Comparison of ENCODE assay signal across 6 cellular contexts in genomic region chr19:12913871-12914690, GRCh38. TPM values are rescaled to one million over a fixed set of nuclear protein-coding genes. Genes with fewer than 3 reads are reported as not detected.
DNase-seq lines count a peak whose midpoint lies in the region; ATAC-seq, FAIRE-seq and TF ChIP-seq lines count a peak whose summit lies in the region.

No MANE protein-coding gene starts in this region.

- H3K79me2 ChIP-seq in GM12878 (ENCODE audit: control insufficient read depth, insufficient read depth, low read length) (no peaks in the 10 kb centered on the region), Karpas-422 (ENCODE audit: low read length) (no peaks in the 10 kb centered on the region)

- peak; percentile 23 for FAIRE-seq in GM12878 (lab: Jason Lieb, UNC)

- no peak for TF ChIP-seq CTCF in GM12878 (IDR thresholded peaks at IDR 0.05 in 2 of 3, conservative IDR thresholded peaks at IDR 0.05 in 1 of 3; ENCODE audit: control insufficient read depth in 2 of 3, extremely low read depth in 1 of 3, insufficient read depth in 1 of 3, low read depth in 3 of 3, low read length in 3 of 3)

- peak; percentile 47 for DNase-seq in stimulated activated CD4-positive, alpha-beta T cell treated with anti-CD3 and anti-CD28 coated beads, Interleukin-15, amount 100 ng/mL, for 24 hours
- no peak for DNase-seq in stimulated activated CD4-positive, alpha-beta T cell treated with anti-CD3 and anti-CD28 coated beads, Interleukin-2, amount 100 ng/mL, for 48 hours
- DNase-seq in GM12878 (ENCODE audit: low read depth, low spot score) (no peak), NCI-H2227 treated with DMSO at 0.1 percent for 48 hours (lab: John Stamatoyannopoulos, UW) (no peak), Karpas-422 (no peak)

- in situ Hi-C loops in GM12878 (cut with MboI) = no loop called here

- peak; percentile 64; the same call in 2 of the 3 replicates for ATAC-seq in GM12878

- POLR2A ChIA-PET in GM12878 (lab: Charles Lee) = interaction anchor here (1.0 to 2.4 kb wide), 3 partner anchors 12 to 47 kb away, joined by 4 to 8 read pairs (median 6); partner anchors contain the start of gene FARSA

- H3K4me1 ChIP-seq in GM12878 (ENCODE audit: control insufficient read depth, insufficient read depth, low read length) (peaks cover 10% of the 10 kb centered on the region), skeletal muscle satellite cell (ENCODE audit: control insufficient read depth, insufficient read depth, low read length) (peaks cover 18% of the 10 kb centered on the region), Karpas-422 (ENCODE audit: low read length) (peaks cover 4% of the 10 kb centered on the region)

- H4K20me1 ChIP-seq in GM12878 (ENCODE audit: control insufficient read depth, insufficient read depth) (no peaks in the 10 kb centered on the region), Karpas-422 (ENCODE audit: insufficient read depth, low read depth, low read length) (no peaks in the 10 kb centered on the region)

- intact Hi-C loops in GM12878 (cut with micrococcal nuclease; ENCODE audit: unreplicated experiment) = no loop called here

- no peak overlapping the region for H3K4me2 ChIP-seq in GM12878 (ENCODE audit: control insufficient read depth, insufficient read depth)
- peak overlapping the region; percentile 22 for H3K4me2 ChIP-seq in skeletal muscle satellite cell (ENCODE audit: low read length)
- H3K4me2 ChIP-seq in Karpas-422 (ENCODE audit: low read depth, low read length, poor library complexity, severe bottlenecking) = no peak overlapping the region

- H2AFZ ChIP-seq in GM12878 (ENCODE audit: control insufficient read depth, low read depth, low read length) (peak overlapping the region; percentile 40), Karpas-422 (ENCODE audit: low read length) (no peak overlapping the region)

- CTCF ChIA-PET in GM12878 (lab: Yijun Ruan, JAX) = interaction anchor here (1.5 to 4.8 kb wide), 4 partner anchors 13 to 180 kb away, joined by 3 to 23 read pairs (median 10); no protein-coding TSS in a partner anchor

- no peaks in the 10 kb centered on the region for H3K36me3 ChIP-seq in GM12878 (ENCODE audit: control insufficient read depth in 2 of 2, insufficient read depth in 2 of 2, low read length in 1 of 2)
- H3K36me3 ChIP-seq in skeletal muscle satellite cell (ENCODE audit: insufficient read depth, low read length) = no peaks in the 10 kb centered on the region
- no peaks in the 10 kb centered on the region for H3K36me3 ChIP-seq in Karpas-422 (ENCODE audit: insufficient read depth, low read length)

- WGBS in GM12878 (ENCODE audit: insufficient coverage, insufficient replicate concordance, low lambda C conversion rate, missing lambda C conversion rate) = 21% methylated on average over 12 of the region's 12 CpGs

- no peaks in the 10 kb centered on the region; the same call in 2 of the 3 replicates for H3K9me3 ChIP-seq in GM12878 (replicated peaks; ENCODE audit: control insufficient read depth, insufficient read depth, low read length)
- no peaks in the 10 kb centered on the region for H3K9me3 ChIP-seq in skeletal muscle satellite cell (replicated peaks; ENCODE audit: low read length)
- no peaks in the 10 kb centered on the region for H3K9me3 ChIP-seq in Karpas-422 (ENCODE audit: low read length)

- H3K9ac ChIP-seq in GM12878 (ENCODE audit: control insufficient read depth, insufficient read depth, low read length) = no peak overlapping the region
- no peak overlapping the region for H3K9ac ChIP-seq in skeletal muscle satellite cell (ENCODE audit: low read depth, low read length)
- no peak overlapping the region for H3K9ac ChIP-seq in Karpas-422 (ENCODE audit: low read length)

- RAD21 ChIA-PET in GM12878 (lab: Charles Lee; ENCODE audit: unreplicated experiment) = interaction anchor here (0.6 kb wide), 1 partner anchor 14 kb away, joined by 4 read pairs; no protein-coding TSS in a partner anchor

- H3K4me3 ChIP-seq in GM12878 (no peak overlapping the region), skeletal muscle satellite cell (ENCODE audit: low read length) (no peak overlapping the region), Karpas-422 (ENCODE audit: low read length) (no peak overlapping the region)

- no peaks in the 10 kb centered on the region for H3K9me2 ChIP-seq in Karpas-422 (replicated peaks; ENCODE audit: insufficient read depth, low read length)

- SMC1A ChIA-PET in GM12878 (lab: Charles Lee; ENCODE audit: uncharacterized antibody, unreplicated experiment) = interaction anchor here (0.9 to 1.8 kb wide), 2 partner anchors 15 to 25 kb away, joined by 5 read pairs; no protein-coding TSS in a partner anchor

- TF ChIP-seq RAD21 in GM12878 (IDR thresholded peaks at IDR 0.05; ENCODE audit: insufficient read depth, low read depth, low read length) = no peak

- BruUV-seq in GM12878 (replicated peaks; lab: Mats Ljungman, UMichigan) = no TSS peak

- peak; percentile 68 for TF ChIP-seq POLR2A in GM12878 (IDR thresholded peaks at IDR 0.05; ENCODE audit: low read depth, low read length)

- no peak for TF ChIP-seq EP300 in GM12878 (IDR thresholded peaks at IDR 0.05; ENCODE audit: borderline replicate concordance in 1 of 2, control insufficient read depth in 1 of 2, low read depth in 2 of 2, low read length in 2 of 2)

- H3K27ac ChIP-seq in GM12878 (ENCODE audit: control insufficient read depth, insufficient read depth) (no peak overlapping the region), Karpas-422 (ENCODE audit: low read length) (no peak overlapping the region)

- no peaks in the 10 kb centered on the region for H3K27me3 ChIP-seq in GM12878 (replicated peaks in 1 of 2; ENCODE audit: control insufficient read depth in 2 of 2, insufficient read depth in 2 of 2, low read length in 1 of 2)
- H3K27me3 ChIP-seq in skeletal muscle satellite cell (ENCODE audit: control insufficient read depth, insufficient read depth, low read length) = no peaks in the 10 kb centered on the region
- H3K27me3 ChIP-seq in Karpas-422 (ENCODE audit: low read length) = no peaks in the 10 kb centered on the region

RNA-seq across cellular contexts. Expression of gene SYCE2, which starts 5.0 kb away (rescaled TPM):
- not detected in 2 replicates for total RNA-seq in GM12878 (2013; cell fraction: nucleolus; rRNA removed)
- 0.62 and 0.82 TPM in 2 replicates for total RNA-seq in GM12878 (2014; rRNA removed)
- 1.1 and 1.6 TPM in 2 replicates for total RNA-seq in GM12878 (2014; rRNA removed; fragmentation: Illumina TruSeq; extraction: Trizol)
- 0.41 and 1.0 TPM in 2 replicates for total RNA-seq in GM12878 (2021)
- 1.4 TPM for polyA plus RNA-seq in GM12878 (2011; ENCODE audit: low read depth)
- 0.69 and 0.94 TPM in 2 replicates for polyA plus RNA-seq in GM12878 (2011; rRNA removed)
- 0.59 and 0.88 TPM in 2 replicates for polyA plus RNA-seq in GM12878 (2011; cell fraction: cytosol; rRNA removed)
- 0.50 and 0.66 TPM in 2 replicates for polyA plus RNA-seq in GM12878 (2011; cell fraction: nucleus; rRNA removed)
- polyA plus RNA-seq in GM12878 (2012) = 2.1 and 2.5 TPM in 2 replicates
- polyA plus RNA-seq in GM12878 (2014; fragmentation: Illumina TruSeq; extraction: Trizol) = 0.76 and 1.1 TPM in 2 replicates
- under 1 TPM; 0.61 to 0.66 TPM for polyA plus RNA-seq in GM12878 (2014; fragmentation: Nextera tagmentation; extraction: Ambion mirVana)
- 0.54 and 0.79 TPM in 2 replicates for polyA plus RNA-seq in GM12878 (2014; rRNA removed)
- 1 to 10 TPM; 2.1 to 2.3 TPM for polyA plus RNA-seq in GM12878 (2016; fragmentation: Nextera tagmentation; extraction: Ambion mirVana)
- 0.21 TPM in 1 of 2 replicates, not detected in the other for polyA minus RNA-seq in GM12878 (2011; rRNA and poly(A)+ RNA removed)
- not detected in 2 replicates for polyA minus RNA-seq in GM12878 (2011; cell fraction: cytosol; rRNA and poly(A)+ RNA removed)
- polyA minus RNA-seq in GM12878 (2011; cell fraction: nucleus; rRNA and poly(A)+ RNA removed) = not detected in 2 replicates
- not detected in 2 replicates for total RNA-seq in skeletal muscle satellite cell (2012; rRNA removed)
- 0.22 and 2.5 TPM in 2 replicates for total RNA-seq in Karpas-422 (2014; rRNA removed; shearing (Covaris generic); ENCODE audit: low replicate concordance)

RNA-seq across cellular contexts. Expression of gene FARSA, which starts 19.4 kb away (rescaled TPM):
- total RNA-seq in GM12878 (2013; cell fraction: nucleolus; rRNA removed) = 43.5 and 51.5 TPM in 2 replicates
- total RNA-seq in GM12878 (2014; rRNA removed) = 120 and 148 TPM in 2 replicates
- 30.4 and 36.4 TPM in 2 replicates for total RNA-seq in GM12878 (2014; rRNA removed; fragmentation: Illumina TruSeq; extraction: Trizol)
- 126 and 141 TPM in 2 replicates for total RNA-seq in GM12878 (2021)
- polyA plus RNA-seq in GM12878 (2011; ENCODE audit: low read depth) = 26.0 TPM
- polyA plus RNA-seq in GM12878 (2011; rRNA removed) = 7.2 and 32.5 TPM in 2 replicates
- 43.1 and 59.6 TPM in 2 replicates for polyA plus RNA-seq in GM12878 (2011; cell fraction: cytosol; rRNA removed)
- polyA plus RNA-seq in GM12878 (2011; cell fraction: nucleus; rRNA removed) = 129 and 203 TPM in 2 replicates
- 60.5 and 69.8 TPM in 2 replicates for polyA plus RNA-seq in GM12878 (2012)
- 11.7 and 67.9 TPM in 2 replicates for polyA plus RNA-seq in GM12878 (2014; fragmentation: Illumina TruSeq; extraction: Trizol)
- 10 to 100 TPM; 20.3 to 37.5 TPM for polyA plus RNA-seq in GM12878 (2014; fragmentation: Nextera tagmentation; extraction: Ambion mirVana)
- polyA plus RNA-seq in GM12878 (2014; rRNA removed) = 85.0 and 107 TPM in 2 replicates
- 100 to 1,000 TPM; 192 to 212 TPM for polyA plus RNA-seq in GM12878 (2016; fragmentation: Nextera tagmentation; extraction: Ambion mirVana)
- 19.9 and 27.5 TPM in 2 replicates for polyA minus RNA-seq in GM12878 (2011; rRNA and poly(A)+ RNA removed)
- 19.4 and 19.6 TPM in 2 replicates for polyA minus RNA-seq in GM12878 (2011; cell fraction: cytosol; rRNA and poly(A)+ RNA removed)
- 18.5 and 34.9 TPM in 2 replicates for polyA minus RNA-seq in GM12878 (2011; cell fraction: nucleus; rRNA and poly(A)+ RNA removed)
- 86.7 and 94.8 TPM in 2 replicates for total RNA-seq in skeletal muscle satellite cell (2012; rRNA removed)
- 59.7 and 92.6 TPM in 2 replicates for total RNA-seq in Karpas-422 (2014; rRNA removed; shearing (Covaris generic); ENCODE audit: low replicate concordance)

RNA-seq across cellular contexts. Expression of gene GCDH, which starts 23.1 kb away (rescaled TPM):
- 54.1 and 57.1 TPM in 2 replicates for total RNA-seq in GM12878 (2013; cell fraction: nucleolus; rRNA removed)
- total RNA-seq in GM12878 (2014; rRNA removed) (43.6 and 50.1 TPM in 2 replicates), GM12878 (2014; rRNA removed; fragmentation: Illumina TruSeq; extraction: Trizol) (24.6 and 26.6 TPM in 2 replicates), GM12878 (2021) (49.0 and 52.3 TPM in 2 replicates)
- 8.4 TPM for polyA plus RNA-seq in GM12878 (2011; ENCODE audit: low read depth)
- polyA plus RNA-seq in GM12878 (2011; rRNA removed) (18.9 and 29.4 TPM in 2 replicates), GM12878 (2014; fragmentation: Illumina TruSeq; extraction: Trizol) (7.8 and 20.7 TPM in 2 replicates), GM12878 (2014; fragmentation: Nextera tagmentation; extraction: Ambion mirVana) (10 to 100 TPM in 1 of 2 experiments, 1 to 10 TPM in 1; 4.2 to 14.6 TPM), GM12878 (2014; rRNA removed) (60.9 and 69.0 TPM in 2 replicates), GM12878 (2016; fragmentation: Nextera tagmentation; extraction: Ambion mirVana) (10 to 100 TPM; 67.1 to 69.4 TPM)
- 75.4 and 86.7 TPM in 2 replicates for polyA plus RNA-seq in GM12878 (2011; cell fraction: cytosol; rRNA removed)
- polyA plus RNA-seq in GM12878 (2011; cell fraction: nucleus; rRNA removed) = 89.8 and 125 TPM in 2 replicates
- polyA plus RNA-seq in GM12878 (2012) = 25.4 and 28.3 TPM in 2 replicates
- polyA minus RNA-seq in GM12878 (2011; rRNA and poly(A)+ RNA removed) = 19.1 and 51.1 TPM in 2 replicates
- polyA minus RNA-seq in GM12878 (2011; cell fraction: cytosol; rRNA and poly(A)+ RNA removed) = 16.0 and 18.5 TPM in 2 replicates
- polyA minus RNA-seq in GM12878 (2011; cell fraction: nucleus; rRNA and poly(A)+ RNA removed) = 19.2 and 36.1 TPM in 2 replicates
- total RNA-seq in skeletal muscle satellite cell (2012; rRNA removed) = 47.4 and 66.4 TPM in 2 replicates
- total RNA-seq in Karpas-422 (2014; rRNA removed; shearing (Covaris generic); ENCODE audit: low replicate concordance) = 24.9 and 32.8 TPM in 2 replicates

RNA-seq across cellular contexts. Expression of gene CALR, which starts 24.3 kb away (rescaled TPM):
- total RNA-seq in GM12878 (2013; cell fraction: nucleolus; rRNA removed) = 351 and 375 TPM in 2 replicates
- total RNA-seq in GM12878 (2014; rRNA removed) (824 and 916 TPM in 2 replicates), GM12878 (2014; rRNA removed; fragmentation: Illumina TruSeq; extraction: Trizol) (719 and 809 TPM in 2 replicates), GM12878 (2021) (891 and 983 TPM in 2 replicates)
- 350 TPM for polyA plus RNA-seq in GM12878 (2011; ENCODE audit: low read depth)
- polyA plus RNA-seq in GM12878 (2011; rRNA removed) (360 and 518 TPM in 2 replicates), GM12878 (2014; fragmentation: Illumina TruSeq; extraction: Trizol) (690 and 703 TPM in 2 replicates), GM12878 (2014; fragmentation: Nextera tagmentation; extraction: Ambion mirVana) (100 to 1,000 TPM; 202 to 216 TPM), GM12878 (2014; rRNA removed) (685 and 856 TPM in 2 replicates), GM12878 (2016; fragmentation: Nextera tagmentation; extraction: Ambion mirVana) (1,000 to 10,000 TPM; 1,394 to 1,451 TPM)
- 446 and 500 TPM in 2 replicates for polyA plus RNA-seq in GM12878 (2011; cell fraction: cytosol; rRNA removed)
- 301 and 348 TPM in 2 replicates for polyA plus RNA-seq in GM12878 (2011; cell fraction: nucleus; rRNA removed)
- polyA plus RNA-seq in GM12878 (2012) = 611 and 859 TPM in 2 replicates
- polyA minus RNA-seq in GM12878 (2011; rRNA and poly(A)+ RNA removed) = 519 and 607 TPM in 2 replicates
- 268 and 328 TPM in 2 replicates for polyA minus RNA-seq in GM12878 (2011; cell fraction: cytosol; rRNA and poly(A)+ RNA removed)
- polyA minus RNA-seq in GM12878 (2011; cell fraction: nucleus; rRNA and poly(A)+ RNA removed) = 136 and 245 TPM in 2 replicates
- 2,097 and 2,142 TPM in 2 replicates for total RNA-seq in skeletal muscle satellite cell (2012; rRNA removed)
- 547 and 681 TPM in 2 replicates for total RNA-seq in Karpas-422 (2014; rRNA removed; shearing (Covaris generic); ENCODE audit: low replicate concordance)

RNA-seq across cellular contexts. Expression of gene KLF1, which starts 27.1 kb away (rescaled TPM):
- total RNA-seq in GM12878 (2013; cell fraction: nucleolus; rRNA removed) = 0.29 TPM in 1 of 2 replicates, not detected in the other
- total RNA-seq in GM12878 (2014; rRNA removed) (0.06 and 0.16 TPM in 2 replicates), GM12878 (2014; rRNA removed; fragmentation: Illumina TruSeq; extraction: Trizol) (not detected in 2 replicates), GM12878 (2021) (0.24 and 0.38 TPM in 2 replicates)
- polyA plus RNA-seq in GM12878 (2011; ENCODE audit: low read depth) = not detected
- polyA plus RNA-seq in GM12878 (2011; rRNA removed) (not detected in 2 replicates), GM12878 (2014; fragmentation: Illumina TruSeq; extraction: Trizol) (not detected in 2 replicates), GM12878 (2014; fragmentation: Nextera tagmentation; extraction: Ambion mirVana) (under 1 TPM; 0.04 to 0.08 TPM), GM12878 (2014; rRNA removed) (0.06 and 0.27 TPM in 2 replicates), GM12878 (2016; fragmentation: Nextera tagmentation; extraction: Ambion mirVana) (under 1 TPM; 0.08 to 0.13 TPM)
- polyA plus RNA-seq in GM12878 (2011; cell fraction: cytosol; rRNA removed) = 0.10 and 0.17 TPM in 2 replicates
- polyA plus RNA-seq in GM12878 (2011; cell fraction: nucleus; rRNA removed) = 0.10 TPM in 2 replicates
- 0.15 TPM in 1 of 2 replicates, not detected in the other for polyA plus RNA-seq in GM12878 (2012)
- not detected in 2 replicates for polyA minus RNA-seq in GM12878 (2011; rRNA and poly(A)+ RNA removed)
- polyA minus RNA-seq in GM12878 (2011; cell fraction: cytosol; rRNA and poly(A)+ RNA removed) = not detected in 2 replicates
- polyA minus RNA-seq in GM12878 (2011; cell fraction: nucleus; rRNA and poly(A)+ RNA removed) = not detected in 2 replicates
- total RNA-seq in skeletal muscle satellite cell (2012; rRNA removed) = under 0.01 and 0.44 TPM in 2 replicates
- total RNA-seq in Karpas-422 (2014; rRNA removed; shearing (Covaris generic); ENCODE audit: low replicate concordance) = not detected in 2 replicates
